In genomic region chr1:93177991-93178390, GRCh38 we compare ENCODE assay signal across 1 cellular context.
TF ChIP-seq lines count a peak whose summit lies in the region.

No MANE protein-coding gene starts in this region.

TF ChIP-seq in GM23338, 12 proteins besides CTCF, POLR2A, EP300 and RAD21 (continued from another document):
- TF ChIP-seq ETS1 (IDR thresholded peaks at IDR 0.05): no peak
- TF ChIP-seq POLR2AphosphoS5 (IDR thresholded peaks at IDR 0.05; ENCODE audit: low read depth): no peak
- no peak for TF ChIP-seq REST (IDR thresholded peaks at IDR 0.05; ENCODE audit: unreplicated experiment)
- no peak for TF ChIP-seq CREB1 (CRISPR knock-in tag; IDR thresholded peaks at IDR 0.05; ENCODE audit: low read depth)
- TF ChIP-seq NANOG (IDR thresholded peaks at IDR 0.05; ENCODE audit: borderline replicate concordance): no peak
- TF ChIP-seq EZH2phosphoT487 (IDR thresholded peaks at IDR 0.05; ENCODE audit: unreplicated experiment): no peak
